ENCODE assay signal across 21 cellular contexts in genomic region chr6:56204134-56204533, GRCh38. TPM values are rescaled to one million over a fixed set of nuclear protein-coding genes. Genes with fewer than 3 reads are reported as not detected.
DNase-seq lines count a peak whose midpoint lies in the region; TF ChIP-seq lines count a peak whose summit lies in the region.
"Had no signal": no experiment of that assay in that cellular context is flagged by ENCODE, and none has a peak within 500 bp of the region (broad histone marks: within the 10 kb centered on the region; RNA-seq: fewer than 3 reads in every experiment).

No MANE protein-coding gene starts in this region.

- no peak overlapping the region for H2AK5ac ChIP-seq in mesendoderm (ENCODE audit: low read length)

- no peak overlapping the region for H3K9ac ChIP-seq in endodermal cell (ENCODE audit: extremely low read depth, low read length, poor library complexity, severe bottlenecking)
- no peak overlapping the region for H3K9ac ChIP-seq in mesendoderm (ENCODE audit: low read length)

- no peaks in the 10 kb centered on the region for H3K79me2 ChIP-seq in mesendoderm (ENCODE audit: control insufficient read depth, insufficient read depth, low read length)

- H3K4me2 ChIP-seq in mesendoderm (ENCODE audit: low read length), result no peak overlapping the region

- H3K27me3 Mint-ChIP-seq in endodermal cell (ENCODE audit: insufficient read depth), result no peaks in the 10 kb centered on the region

- H3K36me3 ChIP-seq in endodermal cell (ENCODE audit: control insufficient read depth, insufficient read depth, low read length) (no peaks in the 10 kb centered on the region), mesendoderm (ENCODE audit: control insufficient read depth, insufficient read depth, low read length) (no peaks in the 10 kb centered on the region)
- H3K36me3 ChIP-seq: SJSA1 had no signal

- H4K5ac ChIP-seq in mesendoderm (ENCODE audit: low read length), result no peak overlapping the region

- H3K9me3 Mint-ChIP-seq in endodermal cell, result no peaks in the 10 kb centered on the region

- no peak overlapping the region for H3K4me3 Mint-ChIP-seq in endodermal cell

- H3K23ac ChIP-seq in mesendoderm (ENCODE audit: low read length), result no peak overlapping the region

- peaks cover 23% of the 10 kb centered on the region for H3K4me1 Mint-ChIP-seq in endodermal cell

- H3K18ac ChIP-seq in mesendoderm (ENCODE audit: low read length), result no peak overlapping the region

- H3K9me3 ChIP-seq in endodermal cell (ENCODE audit: control insufficient read depth, low read length), result no peaks in the 10 kb centered on the region
- H3K9me3 ChIP-seq: SJSA1 had no signal

- H2BK15ac ChIP-seq in mesendoderm (replicated peaks; ENCODE audit: low read depth), result no peak overlapping the region

- no peaks in the 10 kb centered on the region for H3K36me3 Mint-ChIP-seq in endodermal cell (ENCODE audit: low read depth)

- H2BK120ac ChIP-seq in mesendoderm (ENCODE audit: low read depth, low read length), result no peak overlapping the region

- H3K4me3 ChIP-seq in endodermal cell (ENCODE audit: low read length), result no peak overlapping the region
- no peak overlapping the region for H3K4me3 ChIP-seq in mesendoderm (ENCODE audit: low read length)
- H3K4me3 ChIP-seq: K562, SJSA1 had no signal

- no peaks in the 10 kb centered on the region for H3K27me3 ChIP-seq in endodermal cell (ENCODE audit: control insufficient read depth, insufficient read depth, low read length, poor library complexity, severe bottlenecking)
- H3K27me3 ChIP-seq in mesendoderm (ENCODE audit: insufficient read depth, low read length, poor library complexity), result no peaks in the 10 kb centered on the region
- H3K27me3 ChIP-seq: SJSA1 had no signal

- H4K8ac ChIP-seq in mesendoderm (ENCODE audit: low read depth, low read length), result no peak overlapping the region

- no peak overlapping the region for H3K56ac ChIP-seq in mesendoderm (ENCODE audit: low read length)

- TF ChIP-seq CTCF in endodermal cell (conservative IDR thresholded peaks at IDR 0.05), result no peak
- no peak for TF ChIP-seq CTCF in GM10248 (IDR thresholded peaks at IDR 0.05; ENCODE audit: control extremely low read depth, extremely low read depth, low read depth, missing control alignments)

- WGBS in endodermal cell (ENCODE audit: insufficient coverage in 1 of 2, insufficient read length in 1 of 2), 2 experiments, result 84% methylated on average over 4 of the region's 4 CpGs; no CpG with 5 or more reads in 1 of the 2 experiments
- no CpG with 5 or more reads among the region's 4 CpGs for WGBS in mesendoderm (ENCODE audit: extremely low coverage, insufficient coverage, low lambda C conversion rate)

- H3K27ac Mint-ChIP-seq in endodermal cell, result no peak overlapping the region

- CTCF ChIA-PET in GM10248 (lab: Yijun Ruan, JAX), result no interaction called here

- DNase-seq in ELF-1 (ENCODE audit: low read depth, low spot score) (peak; percentile 74), OCI-M2 (lab: John Stamatoyannopoulos, UW; ENCODE audit: unreplicated experiment) (peak; percentile 79), endodermal cell (peak; percentile 79), mesendoderm (peak; percentile 79), cortex of kidney (lab: John Stamatoyannopoulos, UW) (no peak), NCI-H2196 (lab: John Stamatoyannopoulos, UW; ENCODE audit: unreplicated experiment) (no peak), GM10248 (ENCODE audit: extremely low spot score) (no peak)
- DNase-seq: Kasumi-1, NCI-H1092 treated with DMSO at 0.1 percent for 48 hours, NCI-H1436, NCI-H187 treated with DMSO at 0.1 percent for 48 hours, NCI-H2171 treated with DMSO at 0.1 percent for 48 hours, NCI-H524, NCI-H774, Right ventricle myocardium superior, RPMI8226 had no signal

- no peak overlapping the region for H3K4ac ChIP-seq in mesendoderm (ENCODE audit: low read depth, low read length)

- no peaks in the 10 kb centered on the region for H3K79me1 ChIP-seq in mesendoderm (ENCODE audit: low read length)

- no peak overlapping the region for H3K27ac ChIP-seq in endodermal cell (ENCODE audit: low read depth, low read length)
- H3K27ac ChIP-seq in mesendoderm (ENCODE audit: low read depth, low read length), result no peak overlapping the region
- H3K27ac ChIP-seq: SJSA1 had no signal

- H2BK5ac ChIP-seq in mesendoderm (ENCODE audit: low read length), result no peak overlapping the region

- POLR2A ChIA-PET in GM10248 (lab: Yijun Ruan, JAX), result no interaction called here

- H3K4me1 ChIP-seq in endodermal cell (ENCODE audit: control insufficient read depth, insufficient read depth, low read length), result no peaks in the 10 kb centered on the region
- no peaks in the 10 kb centered on the region for H3K4me1 ChIP-seq in mesendoderm (ENCODE audit: control insufficient read depth, low read depth, low read length)
- H3K4me1 ChIP-seq: SJSA1 had no signal

RNA-seq across cellular contexts. Expression of gene COL21A1, which starts 43.2 kb away (rescaled TPM):
- 1 to 10 TPM in 1 of 2 donors, under 1 TPM in 1; 0.71 to 1.9 TPM for total RNA-seq in endodermal cell
- polyA plus RNA-seq in endodermal cell (2013, experiment 1 of 2), result 1.5 TPM
- polyA plus RNA-seq in endodermal cell (2013, experiment 2 of 2), result 0.79 TPM
- polyA plus RNA-seq in mesendoderm (2013, experiment 1 of 2), result 1.4 TPM
- polyA plus RNA-seq in mesendoderm (2013, experiment 2 of 2), result 1.1 TPM
- total RNA-seq: A172, G401, HT-29 had no signal

Comparison
In these comparisons a context has a peak if more than half of its experiments do, and no peak if none do; other contexts are left out.
1. DNase-seq: peak in ELF-1 (single experiment), OCI-M2 (single experiment), endodermal cell (single experiment) and mesendoderm (single experiment); none in cortex of kidney (single experiment), NCI-H2196 (single experiment) and GM10248 (single experiment).